ENCODE assay signal across 8 cellular contexts in the genomic region with DNA sequence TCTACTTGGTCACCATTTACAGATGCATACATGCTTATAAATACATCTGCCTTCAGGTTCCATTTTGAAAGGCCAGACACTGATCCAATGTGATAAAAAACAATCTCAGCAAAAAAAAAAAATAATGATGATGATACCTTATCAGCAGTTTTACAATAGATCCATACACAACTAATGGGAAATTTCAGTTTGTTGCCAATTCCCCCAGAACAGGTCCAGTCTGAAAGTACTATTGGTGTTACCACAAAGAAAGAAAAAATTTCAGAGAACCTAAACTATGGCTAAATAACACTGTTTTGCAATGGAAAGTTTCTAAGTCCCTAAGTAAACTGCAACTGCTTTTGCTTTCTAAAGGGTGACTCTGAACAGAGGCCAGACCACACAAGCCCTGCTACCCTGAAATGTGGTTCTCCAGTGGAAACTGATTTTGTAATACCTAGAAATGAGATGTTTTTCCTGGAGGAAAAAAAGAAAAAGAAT. TPM values are rescaled to one million over a fixed set of nuclear protein-coding genes. Genes with fewer than 3 reads are reported as not detected.
DNase-seq lines count a peak whose midpoint lies in the region; ATAC-seq lines count a peak whose summit lies in the region.

No MANE protein-coding gene starts in this region.

- CTCF ChIA-PET in activated CD4-positive, alpha-beta T cell treated with anti-CD3 and anti-CD28 coated beads, Interleukin-2, amount 10 ng/mL, durations not matched to agents 7 days and 5 days (lab: Charles Lee), result interaction anchor here (1.2 to 2.2 kb wide), 3 partner anchors 36 to 287 kb away, joined by 3 to 10 read pairs (median 6); no protein-coding TSS in a partner anchor

- H3K27me3 Mint-ChIP-seq in activated CD4-positive, alpha-beta T cell treated with anti-CD3 and anti-CD28 coated beads, Interleukin-2, amount 10 ng/mL, durations not matched to agents 7 days and 5 days, result no peaks in the 10 kb centered on the region
- H3K27me3 Mint-ChIP-seq in activated T-helper 2 cell treated with anti-CD3 and anti-CD28 coated beads, Interferon-gamma antibody, Interleukin-2, Interleukin-4, amounts not matched to agents 10 μg/mL and 5 μg/mL and 100 μg/mL, durations not matched to agents 14 hours and 24 hours and 36 hours (ENCODE audit: low read depth), result no peaks in the 10 kb centered on the region
- no peaks in the 10 kb centered on the region for H3K27me3 Mint-ChIP-seq in naive B cell

- peak; percentile 28 for ATAC-seq in HG03060 (IDR thresholded peaks at IDR 0.05; ENCODE audit: low read depth, unreplicated experiment)
- no peak for ATAC-seq in naive B cell (ENCODE audit: low read depth in 2 of 2)

- H3K4me3 Mint-ChIP-seq in activated CD4-positive, alpha-beta T cell treated with anti-CD3 and anti-CD28 coated beads, Interleukin-2, amount 10 ng/mL, durations not matched to agents 7 days and 5 days, result peak overlapping the region; percentile 69
- H3K4me3 Mint-ChIP-seq in activated T-helper 2 cell treated with anti-CD3 and anti-CD28 coated beads, Interferon-gamma antibody, Interleukin-2, Interleukin-4, amounts not matched to agents 10 μg/mL and 5 μg/mL and 100 μg/mL, durations not matched to agents 14 hours and 24 hours and 36 hours (ENCODE audit: low read depth), result peak overlapping the region; percentile 40
- peak overlapping the region in 5 of 8 donors; percentile 20 to 77 (median 51) for H3K4me3 Mint-ChIP-seq in naive B cell

- POLR2A ChIA-PET in activated CD4-positive, alpha-beta T cell treated with anti-CD3 and anti-CD28 coated beads, Interleukin-2, amount 10 ng/mL, durations not matched to agents 7 days and 5 days (lab: Charles Lee), result interaction anchor here (0.8 kb wide), 1 partner anchor 103 kb away, joined by 3 read pairs; no protein-coding TSS in a partner anchor

- peak; percentile 65 for DNase-seq in activated CD4-positive, alpha-beta T cell treated with anti-CD3 and anti-CD28 coated beads, Interleukin-2, amount 10 ng/mL, durations not matched to agents 7 days and 5 days
- no peak for DNase-seq in activated CD4-positive, alpha-beta T cell treated with anti-CD3 and anti-CD28 coated beads, Interleukin-2, amount 50 U/mL, for 48 hours
- no peak for DNase-seq in activated T-helper 2 cell treated with anti-CD3 and anti-CD28 coated beads, Interferon-gamma antibody, Interleukin-2, Interleukin-4, amounts not matched to agents 10 μg/mL and 5 μg/mL and 100 μg/mL, durations not matched to agents 14 hours and 24 hours and 36 hours (ENCODE audit: low spot score)
- no peak for DNase-seq in naive B cell
- DNase-seq in glomerular visceral epithelial cell (ENCODE audit: extremely low spot score), result no peak
- DNase-seq in G401 (ENCODE audit: low spot score), result no peak
- DNase-seq in KG1 (lab: John Stamatoyannopoulos, UW), result no peak

- H3K27ac Mint-ChIP-seq in activated CD4-positive, alpha-beta T cell treated with anti-CD3 and anti-CD28 coated beads, Interleukin-2, amount 10 ng/mL, durations not matched to agents 7 days and 5 days, result peak overlapping the region; percentile 97
- peak overlapping the region; percentile 99 for H3K27ac Mint-ChIP-seq in activated T-helper 2 cell treated with anti-CD3 and anti-CD28 coated beads, Interferon-gamma antibody, Interleukin-2, Interleukin-4, amounts not matched to agents 10 μg/mL and 5 μg/mL and 100 μg/mL, durations not matched to agents 14 hours and 24 hours and 36 hours
- peak overlapping the region; percentile 30 to 97 (median 85) for H3K27ac Mint-ChIP-seq in naive B cell

- H3K4me1 Mint-ChIP-seq in activated CD4-positive, alpha-beta T cell treated with anti-CD3 and anti-CD28 coated beads, Interleukin-2, amount 10 ng/mL, durations not matched to agents 7 days and 5 days, result peaks cover 91% of the 10 kb centered on the region
- H3K4me1 Mint-ChIP-seq in activated T-helper 2 cell treated with anti-CD3 and anti-CD28 coated beads, Interferon-gamma antibody, Interleukin-2, Interleukin-4, amounts not matched to agents 10 μg/mL and 5 μg/mL and 100 μg/mL, durations not matched to agents 14 hours and 24 hours and 36 hours (ENCODE audit: low read depth), result peaks cover 84% of the 10 kb centered on the region
- H3K4me1 Mint-ChIP-seq in naive B cell, result peaks cover 45 to 76% (median 54%) of the 10 kb centered on the region in 3 donors

- peaks cover 70% of the 10 kb centered on the region for H3K36me3 Mint-ChIP-seq in activated CD4-positive, alpha-beta T cell treated with anti-CD3 and anti-CD28 coated beads, Interleukin-2, amount 10 ng/mL, durations not matched to agents 7 days and 5 days (ENCODE audit: low read depth)
- H3K36me3 Mint-ChIP-seq in activated T-helper 2 cell treated with anti-CD3 and anti-CD28 coated beads, Interferon-gamma antibody, Interleukin-2, Interleukin-4, amounts not matched to agents 10 μg/mL and 5 μg/mL and 100 μg/mL, durations not matched to agents 14 hours and 24 hours and 36 hours (ENCODE audit: low read depth), result peaks cover 54% of the 10 kb centered on the region
- peaks cover 0 to 7% of the 10 kb centered on the region in 2 donors for H3K36me3 Mint-ChIP-seq in naive B cell

- H3K9me3 Mint-ChIP-seq in activated CD4-positive, alpha-beta T cell treated with anti-CD3 and anti-CD28 coated beads, Interleukin-2, amount 10 ng/mL, durations not matched to agents 7 days and 5 days, result no peaks in the 10 kb centered on the region
- no peaks in the 10 kb centered on the region for H3K9me3 Mint-ChIP-seq in activated T-helper 2 cell treated with anti-CD3 and anti-CD28 coated beads, Interferon-gamma antibody, Interleukin-2, Interleukin-4, amounts not matched to agents 10 μg/mL and 5 μg/mL and 100 μg/mL, durations not matched to agents 14 hours and 24 hours and 36 hours
- H3K9me3 Mint-ChIP-seq in naive B cell, result no peaks in the 10 kb centered on the region

- in situ Hi-C loops in G401 (cut with HindIII; ENCODE audit: low sequenced_read_pairs), result no loop called here

- intact Hi-C loops in activated T-helper 2 cell treated with anti-CD3 and anti-CD28 coated beads, Interferon-gamma antibody, Interleukin-2, Interleukin-4, amounts not matched to agents 10 μg/mL and 5 μg/mL and 100 μg/mL, durations not matched to agents 14 hours and 24 hours and 36 hours (cut with micrococcal nuclease), result loop anchor here (1.0 kb wide), 1 partner anchor 22 kb away; no protein-coding TSS in a partner anchor

RNA-seq across cellular contexts. Expression of gene LPIN2, which starts 54.1 kb away (rescaled TPM):
- total RNA-seq in activated CD4-positive, alpha-beta T cell treated with anti-CD3 and anti-CD28 coated beads, Interleukin-2, amount 10 ng/mL, durations not matched to agents 7 days and 5 days, result 100 to 1,000 TPM in 1 of 2 experiments, 10 to 100 TPM in 1; 99.6 to 106 TPM
- total RNA-seq in activated T-helper 2 cell treated with anti-CD3 and anti-CD28 coated beads, Interferon-gamma antibody, Interleukin-2, Interleukin-4, amounts not matched to agents 10 μg/mL and 5 μg/mL and 100 μg/mL, durations not matched to agents 14 hours and 24 hours and 36 hours, result 87.9 and 95.9 TPM in 2 replicates
- polyA plus RNA-seq in naive B cell (ENCODE audit: low read depth in 6 of 6), result 10 to 100 TPM in 2 of 6 donors, 1 to 10 TPM in 4; 1.6 to 15.4 (median 8.1) TPM
- 23.2 and 33.5 TPM in 2 replicates for total RNA-seq in G401 (2014; rRNA removed; shearing (Covaris generic))
